26 cellular contexts compared by ENCODE assay signal in genomic region chr22:17990167-17990566, GRCh38. TPM values are rescaled to one million over a fixed set of nuclear protein-coding genes. Genes with fewer than 3 reads are reported as not detected.
DNase-seq lines count a peak whose midpoint lies in the region; ATAC-seq and TF ChIP-seq lines count a peak whose summit lies in the region.
"Had no signal": no experiment of that assay in that cellular context is flagged by ENCODE, and none has a peak within 500 bp of the region (broad histone marks: within the 10 kb centered on the region; RNA-seq: fewer than 3 reads in every experiment).

No MANE protein-coding gene starts in this region.

- peak overlapping the region; percentile 37 for H3K4ac ChIP-seq in IMR-90 (ENCODE audit: low read depth, low read length)

- TF ChIP-seq RAD21 in IMR-90 (IDR thresholded peaks at IDR 0.05; ENCODE audit: low read length) = no peak

- no peak overlapping the region for H2AFZ ChIP-seq in IMR-90 (replicated peaks; ENCODE audit: low read length, poor library complexity)

- no peak overlapping the region for H3K9ac ChIP-seq in IMR-90 (ENCODE audit: low read depth, low read length)

- H2BK15ac ChIP-seq in IMR-90 (ENCODE audit: low read depth, low read length) = peak overlapping the region; percentile 6; the same call in 1 of the 3 replicates

- peak overlapping the region; percentile 56 for H2BK120ac ChIP-seq in IMR-90 (ENCODE audit: low read depth, low read length)

- H3K56ac ChIP-seq in IMR-90 (ENCODE audit: extremely low read depth, insufficient read depth, low read length) = no peak overlapping the region

- no peak overlapping the region for H3K4me3 ChIP-seq in IMR-90 (ENCODE audit: insufficient read depth, low read depth, low read length)
- H3K4me3 ChIP-seq: mucosa of descending colon, sigmoid colon, upper lobe of right lung had no signal

- H2AK9ac ChIP-seq in IMR-90 (replicated peaks; ENCODE audit: low read depth, low read length, poor library complexity) = no peak overlapping the region

- in situ Hi-C loops in IMR-90 (cut with MboI; ENCODE audit: low sequenced_read_pairs) = loop anchor here (5.0 kb wide), 1 partner anchor 77 kb away; no protein-coding TSS in a partner anchor

- no peak overlapping the region for H3K4me2 ChIP-seq in IMR-90 (ENCODE audit: low read depth, low read length)

- TF ChIP-seq CTCF in IMR-90 (conservative IDR thresholded peaks at IDR 0.05; ENCODE audit: low read depth, low read length) = no peak

- no peak overlapping the region for H3K27ac ChIP-seq in IMR-90 (ENCODE audit: insufficient read depth, low read length)
- H3K27ac ChIP-seq: epithelial cell of prostate, HL-60, upper lobe of right lung had no signal

- H3K14ac ChIP-seq in IMR-90 (replicated peaks; ENCODE audit: low read depth, low read length) = peak overlapping the region; percentile 74; the same call in 1 of the 2 replicates

- peaks cover 33% of the 10 kb centered on the region for H4K20me1 ChIP-seq in IMR-90 (ENCODE audit: insufficient read depth, low read length)

- BruUV-seq in IMR-90 (replicated peaks; lab: Mats Ljungman, UMichigan) = no TSS peak

- H2BK20ac ChIP-seq in IMR-90 (ENCODE audit: low read depth, low read length) = no peak overlapping the region

- dilution Hi-C loops in IMR-90 (cut with HindIII; ENCODE audit: low sequenced_read_pairs, unreplicated experiment) = no loop called here

- H3K36me3 ChIP-seq in IMR-90 (ENCODE audit: control insufficient read depth, insufficient read depth, low read length) = no peaks in the 10 kb centered on the region
- H3K36me3 ChIP-seq: sigmoid colon, upper lobe of right lung had no signal

- peaks cover 24% of the 10 kb centered on the region for H3K4me1 ChIP-seq in IMR-90 (ENCODE audit: control insufficient read depth, insufficient read depth, low read length)
- H3K4me1 ChIP-seq: upper lobe of right lung had no signal

- no peak overlapping the region for H3K18ac ChIP-seq in IMR-90 (ENCODE audit: low read depth, low read length)

- H3K9me3 ChIP-seq in IMR-90 (ENCODE audit: control insufficient read depth, insufficient read depth, low read length) = no peaks in the 10 kb centered on the region
- H3K9me3 ChIP-seq: mucosa of descending colon, sigmoid colon, upper lobe of right lung had no signal

- H2AK5ac ChIP-seq in IMR-90 (ENCODE audit: low read depth, low read length) = peak overlapping the region; percentile 81

- H2BK5ac ChIP-seq in IMR-90 (ENCODE audit: low read depth, low read length, poor library complexity, severe bottlenecking) = no peak overlapping the region

- H4K91ac ChIP-seq in IMR-90 (ENCODE audit: insufficient read depth, low read depth, low read length) = no peak overlapping the region

- peaks cover 37% of the 10 kb centered on the region for H3K9me1 ChIP-seq in IMR-90 (ENCODE audit: insufficient read depth, low read length)

- POLR2A ChIA-PET in IMR-90 (lab: Charles Lee; ENCODE audit: unreplicated experiment) = no interaction called here

- CTCF ChIA-PET in IMR-90 (lab: Yijun Ruan, JAX) = no interaction called here

- ATAC-seq in IMR-90 (ENCODE audit: low read depth) = no peak
- ATAC-seq in GM19452 (IDR thresholded peaks at IDR 0.05; ENCODE audit: unreplicated experiment) = no peak
- ATAC-seq in GM21576 (IDR thresholded peaks at IDR 0.05; ENCODE audit: unreplicated experiment) = no peak
- ATAC-seq: HepG2, mucosa of descending colon, upper lobe of right lung had no signal

- peaks cover 40 to 86% of the 10 kb centered on the region in 2 experiments for H3K79me1 ChIP-seq in IMR-90 (ENCODE audit: low read depth in 1 of 2, low read length in 2 of 2)

- intact Hi-C loops in IMR-90 (cut with micrococcal nuclease) = no loop called here

- H4K8ac ChIP-seq in IMR-90 (ENCODE audit: low read depth in 2 of 2, low read length in 2 of 2) = peak overlapping the region in 1 of 2 experiments; percentile 5; a peak in 1 of 4 replicates

- DNase-seq in A172 (ENCODE audit: low spot score) (peak; percentile 37), IMR-90 (no peak), amniotic epithelial cell (ENCODE audit: low read depth) (peak; percentile 65), kidney glomerular epithelial cell (lab: John Stamatoyannopoulos, UW) (peak; percentile 51), NCI-H1092 (lab: John Stamatoyannopoulos, UW) (no peak), inferior parietal cortex (ENCODE audit: extremely low spot score) (no peak)
- DNase-seq: activated CD4-positive, alpha-beta memory T cell treated with anti-CD3 and anti-CD28 coated beads, Interleukin-2, amount 10 ng/mL, durations not matched to agents 7 days and 5 days; activated CD4-positive, CD25-positive, alpha-beta regulatory T cell treated with anti-CD3 and anti-CD28 coated beads, Interleukin-2, amount 50 U/mL, for 72 hours; activated effector memory CD4-positive, alpha-beta T cell treated with Interleukin-2 at 50 U/mL for 16 hours; activated naive CD8-positive, alpha-beta T cell treated with anti-CD3 and anti-CD28 coated beads, Interleukin-2, amount 10 ng/mL, durations not matched to agents 7 days and 5 days; cerebellar nuclear complex; effector CD4-positive, alpha-beta T cell; mucosa of descending colon; NCI-H1092 treated with DMSO at 0.1 percent for 48 hours; NCI-H1930; NCI-H774; OCI-M1; SHP77; sigmoid colon; SW 1271; upper lobe of right lung had no signal

- TF ChIP-seq POLR2A in IMR-90 (IDR thresholded peaks at IDR 0.05; ENCODE audit: low read depth, low read length) = no peak

- no peaks in the 10 kb centered on the region for H3K27me3 ChIP-seq in IMR-90 (ENCODE audit: control insufficient read depth, insufficient read depth, low read length)
- H3K27me3 ChIP-seq: sigmoid colon, upper lobe of right lung had no signal

- H4K5ac ChIP-seq in IMR-90 (ENCODE audit: low read depth, low read length) = no peak overlapping the region

- WGBS in IMR-90 (ENCODE audit: extremely low coverage in 2 of 2, insufficient read length in 1 of 2), 2 experiments = 100% methylated on average over 1 of the region's 7 CpGs; no CpG with 5 or more reads in 1 of the 2 experiments

- peak overlapping the region; percentile 75 for H3K23ac ChIP-seq in IMR-90 (ENCODE audit: low read depth, low read length)

TF ChIP-seq in IMR-90, 13 proteins besides CTCF, POLR2A, EP300 and RAD21:
- TF ChIP-seq, protein P1, sequence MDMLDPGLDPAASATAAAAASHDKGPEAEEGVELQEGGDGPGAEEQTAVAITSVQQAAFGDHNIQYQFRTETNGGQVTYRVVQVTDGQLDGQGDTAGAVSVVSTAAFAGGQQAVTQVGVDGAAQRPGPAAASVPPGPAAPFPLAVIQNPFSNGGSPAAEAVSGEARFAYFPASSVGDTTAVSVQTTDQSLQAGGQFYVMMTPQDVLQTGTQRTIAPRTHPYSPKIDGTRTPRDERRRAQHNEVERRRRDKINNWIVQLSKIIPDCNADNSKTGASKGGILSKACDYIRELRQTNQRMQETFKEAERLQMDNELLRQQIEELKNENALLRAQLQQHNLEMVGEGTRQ (IDR thresholded peaks at IDR 0.05; ENCODE audit: low read depth, low read length) = peak; percentile 64
- TF ChIP-seq MXI1 (IDR thresholded peaks at IDR 0.05; ENCODE audit: borderline replicate concordance, low read depth, low read length) (0 out of 2 replicates have a peak, but pooled peaks have one; percentile 37), RCOR1 (IDR thresholded peaks at IDR 0.05; ENCODE audit: insufficient replicate concordance, low read length) (no peak)

RNA-seq across cellular contexts. Expression of gene MICAL3, which starts 34.2 kb away (rescaled TPM):
- total RNA-seq in A172 (2014; rRNA removed; shearing (Covaris generic)) = 13.4 and 15.2 TPM in 2 replicates
- total RNA-seq in IMR-90 (2012; rRNA removed) = 16.1 and 17.6 TPM in 2 replicates
- polyA plus RNA-seq in IMR-90 (2012; rRNA removed) = 26.8 and 30.0 TPM in 2 replicates
- polyA plus RNA-seq in IMR-90 (2012; cell fraction: cytosol; rRNA removed) = 10.9 and 13.3 TPM in 2 replicates
- 92.0 and 112 TPM in 2 replicates for polyA plus RNA-seq in IMR-90 (2012; cell fraction: nucleus; rRNA removed; ENCODE audit: low replicate concordance)

Comparison
In these comparisons a context has a peak if more than half of its experiments do, and no peak if none do; other contexts are left out.
1. DNase-seq: peak in A172 (single experiment), amniotic epithelial cell (single experiment) and kidney glomerular epithelial cell (single experiment); none in IMR-90 (single experiment), NCI-H1092 (single experiment) and inferior parietal cortex (single experiment).